Comparison of ENCODE assay signal across 8 cellular contexts in genomic region chr1:246930830-246931548, GRCh38. TPM values are rescaled to one million over a fixed set of nuclear protein-coding genes. Genes with fewer than 3 reads are reported as not detected.
DNase-seq lines count a peak whose midpoint lies in the region; ATAC-seq, FAIRE-seq and TF ChIP-seq lines count a peak whose summit lies in the region.

No MANE protein-coding gene starts in this region.

- H3K9me3 ChIP-seq in CD4-positive, alpha-beta T cell (ENCODE audit: control insufficient read depth, low read length) = no peaks in the 10 kb centered on the region
- H3K9me3 ChIP-seq in ovary = no peaks in the 10 kb centered on the region

- peak; percentile 22 for ATAC-seq in CD4-positive, alpha-beta T cell (ENCODE audit: poor library complexity)
- peak; percentile 25 for ATAC-seq in GM19035 (IDR thresholded peaks at IDR 0.05; ENCODE audit: unreplicated experiment)
- ATAC-seq in HG03196 (IDR thresholded peaks at IDR 0.05; ENCODE audit: unreplicated experiment) = peak; percentile 24
- ATAC-seq in activated naive CD4-positive, alpha-beta T cell treated with anti-CD3 and anti-CD28 coated beads, Interleukin-2, amount 50 U/mL, for 72 hours = peak; percentile 23 to 30

- peak overlapping the region; percentile 66 for H3K4me3 ChIP-seq in ovary

- H3K27me3 Mint-ChIP-seq in CD4-positive, alpha-beta T cell = no peaks in the 10 kb centered on the region

- CTCF ChIA-PET in CD4-positive, alpha-beta T cell (lab: Charles Lee) = no interaction called here

- peaks cover 56% of the 10 kb centered on the region for H3K36me3 Mint-ChIP-seq in CD4-positive, alpha-beta T cell (ENCODE audit: low read depth)
- H3K36me3 Mint-ChIP-seq in activated naive CD4-positive, alpha-beta T cell treated with anti-CD3 and anti-CD28 coated beads, Interleukin-2, amount 50 U/mL, for 72 hours = peaks cover 20 to 44% of the 10 kb centered on the region in 2 donors

- peak in 8 of 10 experiments; percentile 20 to 52 (median 36) for DNase-seq in CD4-positive, alpha-beta T cell
- DNase-seq in RPMI7951 (ENCODE audit: low read depth) (peak; percentile 58), head of caudate nucleus (peak in 39 of 42 donors; percentile 14 to 74 (median 47)), ovary (peak; percentile 62 to 74 (median 67)), urothelium cell line (ENCODE audit: low spot score) (peak; percentile 38)
- DNase-seq in activated naive CD4-positive, alpha-beta T cell treated with anti-CD3 and anti-CD28 coated beads, Interleukin-2, amount 50 U/mL, for 72 hours (ENCODE audit: low spot score in 2 of 2) = peak; percentile 50 to 58

- no peak for TF ChIP-seq POLR2A in ovary (IDR thresholded peaks at IDR 0.05)

- intact Hi-C loops in CD4-positive, alpha-beta T cell (cut with DNase I, micrococcal nuclease) = loop anchor here (5.0 to 10.0 kb wide), 9 partner anchors 144 to 1966 kb away; partner anchors contain the start of genes CNST (in 1 of the 2), SMYD3 (in 1 of the 2), TFB2M (in 1 of the 2) and ZNF496 (in 1 of the 2)
- intact Hi-C loops in head of caudate nucleus (cut with DNase I) = loop anchor here (10.0 kb wide), 1 partner anchor 174 kb away; the partner anchor contains the start of gene ZNF669
- intact Hi-C loops in ovary (cut with DNase I) = no loop called here

- TF ChIP-seq EP300 in ovary (IDR thresholded peaks at IDR 0.05) = no peak

- H3K36me3 ChIP-seq in ovary = no peaks in the 10 kb centered on the region

- peak overlapping the region; percentile 98 for H3K4me3 Mint-ChIP-seq in CD4-positive, alpha-beta T cell

- H3K27ac ChIP-seq in CD4-positive, alpha-beta T cell (ENCODE audit: low read depth, low read length) = peak overlapping the region; percentile 88
- H3K27ac ChIP-seq in ovary = peak overlapping the region; percentile 95 to 96

- H3K27ac Mint-ChIP-seq in CD4-positive, alpha-beta T cell = peak overlapping the region; percentile 96
- peak overlapping the region; percentile 86 to 93 for H3K27ac Mint-ChIP-seq in activated naive CD4-positive, alpha-beta T cell treated with anti-CD3 and anti-CD28 coated beads, Interleukin-2, amount 50 U/mL, for 72 hours

- no peak for FAIRE-seq in urothelium cell line (lab: Jason Lieb, UNC)

- H3K4me1 Mint-ChIP-seq in CD4-positive, alpha-beta T cell (ENCODE audit: low read depth) = peaks cover 51% of the 10 kb centered on the region

- H3K27me3 ChIP-seq in CD4-positive, alpha-beta T cell (ENCODE audit: control insufficient read depth, insufficient read depth, low read length) = no peaks in the 10 kb centered on the region
- H3K27me3 ChIP-seq in ovary = no peaks in the 10 kb centered on the region

- H3K9me3 Mint-ChIP-seq in CD4-positive, alpha-beta T cell = peaks cover 1% of the 10 kb centered on the region
- peaks cover 0 to 3% of the 10 kb centered on the region in 2 donors for H3K9me3 Mint-ChIP-seq in activated naive CD4-positive, alpha-beta T cell treated with anti-CD3 and anti-CD28 coated beads, Interleukin-2, amount 50 U/mL, for 72 hours

- POLR2A ChIA-PET in CD4-positive, alpha-beta T cell (lab: Charles Lee) = interaction anchor here (0.9 to 2.5 kb wide), 5 partner anchors 12 to 460 kb away, joined by 3 to 9 read pairs (median 6); no protein-coding TSS in a partner anchor

- no peak for TF ChIP-seq CTCF in CD4-positive, alpha-beta T cell (IDR thresholded peaks at IDR 0.05)
- TF ChIP-seq CTCF in ovary (IDR thresholded peaks at IDR 0.05) = no peak

- WGBS in ovary, 3 donors = 0 to 1% (median 0%) methylated on average over 63 to 76 of the region's 76 CpGs

- H3K4me1 ChIP-seq in ovary (ENCODE audit: insufficient read depth) = peaks cover 9% of the 10 kb centered on the region

RNA-seq across cellular contexts. Expression of gene AHCTF1, which starts 0.8 kb away (rescaled TPM):
- total RNA-seq in CD4-positive, alpha-beta T cell = 10 to 100 TPM; 65.6 to 68.8 TPM
- total RNA-seq in RPMI7951 (2014; rRNA removed; shearing (Covaris generic)) = 30.9 and 32.1 TPM in 2 replicates
- total RNA-seq in activated naive CD4-positive, alpha-beta T cell treated with anti-CD3 and anti-CD28 coated beads, Interleukin-2, amount 50 U/mL, for 72 hours = 10 to 100 TPM; 43.3 to 46.8 TPM
- 10 to 100 TPM; 34.1 to 60.4 (median 47.8) TPM for total RNA-seq in ovary
- polyA plus RNA-seq in ovary = 10 to 100 TPM; 18.8 to 20.4 TPM

Comparison
In these comparisons a context has a peak if more than half of its experiments do, and no peak if none do; other contexts are left out.
1. Peak in every context shown above with its lines: DNase-seq, ATAC-seq, H3K4me3 ChIP-seq and H3K27ac ChIP-seq.
2. intact Hi-C loops: an anchor here in CD4-positive, alpha-beta T cell (5.0 to 10.0 kb wide) and head of caudate nucleus (10.0 kb wide); none called in ovary.